ENCODE assay signal across 8 cellular contexts in genomic region chr13:91596832-91597231, GRCh38.
"Had no signal": no experiment of that assay in that cellular context is flagged by ENCODE, and none has a peak within 500 bp of the region (broad histone marks: within the 10 kb centered on the region; RNA-seq: fewer than 3 reads in every experiment).

No MANE protein-coding gene starts in this region.

- H3K4me3 ChIP-seq: GM23338 had no signal

- DNase-seq: H9, HCEC 1CT, IMR-90, KBM-7 had no signal

- H3K4me2 ChIP-seq: GM23338 had no signal

- H2AFZ ChIP-seq: GM23338 had no signal

- H3K4me1 Mint-ChIP-seq: GM23338, H9 had no signal

- ATAC-seq: GM23338 had no signal

- H3K27ac Mint-ChIP-seq: GM23338, H9 had no signal

- FAIRE-seq: H1, H54, HTR-8/SVneo had no signal

- H3K4me3 Mint-ChIP-seq: GM23338, H9 had no signal

- H3K9me3 Mint-ChIP-seq: GM23338 had no signal
